8 cellular contexts compared by ENCODE assay signal in the genomic region with DNA sequence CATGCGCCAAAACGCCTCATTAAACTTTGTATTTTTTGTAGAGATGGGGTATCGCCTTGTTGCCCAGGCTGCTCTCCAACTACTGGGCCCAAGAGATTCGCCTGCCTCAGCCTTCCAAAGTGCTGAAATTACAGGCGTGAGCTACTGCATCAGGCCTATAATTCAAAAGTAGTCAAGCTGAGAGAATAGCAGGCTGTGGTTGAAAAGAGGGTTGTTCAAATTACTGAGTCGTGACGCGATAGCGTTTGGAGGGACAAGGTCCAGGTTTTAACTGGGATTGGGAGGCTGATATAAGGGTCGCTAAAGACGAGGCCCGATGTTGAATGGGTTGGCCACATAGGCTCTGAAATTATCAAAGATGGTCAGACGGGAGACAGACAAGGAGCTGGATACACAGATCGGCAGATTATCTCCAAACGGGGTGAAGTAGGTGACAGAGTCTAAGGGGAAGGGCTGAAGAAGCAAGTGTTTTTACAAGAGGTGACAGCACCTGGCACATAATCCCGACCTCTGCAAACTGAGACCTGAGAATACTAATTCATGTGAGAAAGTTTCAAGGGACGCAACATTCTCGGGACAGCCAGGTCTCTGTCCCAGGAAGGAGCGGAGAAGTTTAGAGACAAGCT. TPM values are rescaled to one million over a fixed set of nuclear protein-coding genes. Genes with fewer than 3 reads are reported as not detected.
DNase-seq lines count a peak whose midpoint lies in the region; ATAC-seq and TF ChIP-seq lines count a peak whose summit lies in the region.

No MANE protein-coding gene starts in this region.

- H3K4me2 ChIP-seq in OCI-LY7 (ENCODE audit: low read length) = peak overlapping the region; percentile 99

- intact Hi-C loops in OCI-LY7 (cut with micrococcal nuclease; ENCODE audit: unreplicated experiment) = loop anchor here (2.0 kb wide), 2 partner anchors 75 to 165 kb away; partner anchors contain the start of gene CLK3

- no peaks in the 10 kb centered on the region for H3K9me3 Mint-ChIP-seq in naive thymus-derived CD8-positive, alpha-beta T cell

- H3K9me2 ChIP-seq in OCI-LY7 (ENCODE audit: insufficient read depth, low read length) = no peaks in the 10 kb centered on the region

- DNase-seq in AG10803 (ENCODE audit: low read depth) (no peak), OCI-LY7 (ENCODE audit: low spot score) (peak; percentile 24), LoVo (ENCODE audit: low spot score) (no peak), DMS114 treated with DMSO at 0.1 percent for 48 hours (lab: John Stamatoyannopoulos, UW; ENCODE audit: unreplicated experiment) (no peak), HT-29 (ENCODE audit: low spot score) (no peak)
- DNase-seq in naive thymus-derived CD8-positive, alpha-beta T cell = peak in 1 of 10 donors; percentile 17

- H3K27ac ChIP-seq in OCI-LY7 (ENCODE audit: low read depth, low read length, poor library complexity, severe bottlenecking) (peak overlapping the region; percentile 36), duodenal mucosa (ENCODE audit: low read depth, low read length) (peak overlapping the region; percentile 28)

- H3K36me3 ChIP-seq in OCI-LY7 (ENCODE audit: insufficient read depth, low read length) (no peaks in the 10 kb centered on the region), duodenal mucosa (ENCODE audit: control insufficient read depth in 1 of 2, insufficient read depth in 2 of 2, low read length in 2 of 2) (no peaks in the 10 kb centered on the region)

- ATAC-seq in GM19351 (IDR thresholded peaks at IDR 0.05; ENCODE audit: unreplicated experiment) = peak; percentile 5
- peak in 1 of 2 donors; percentile 10 for ATAC-seq in naive thymus-derived CD8-positive, alpha-beta T cell

- H3K4me1 ChIP-seq in OCI-LY7 (ENCODE audit: insufficient read depth, low read length, poor library complexity, severe bottlenecking) = peaks cover 18% of the 10 kb centered on the region
- peaks cover 17 to 27% of the 10 kb centered on the region in 2 donors for H3K4me1 ChIP-seq in duodenal mucosa (ENCODE audit: control insufficient read depth in 1 of 2, insufficient read depth in 2 of 2, low read length in 2 of 2)

- H3K4me3 Mint-ChIP-seq in naive thymus-derived CD8-positive, alpha-beta T cell = peak overlapping the region; percentile 89 to 99 (median 97)

- POLR2A ChIA-PET in OCI-LY7 (lab: Charles Lee) = interaction anchor here (0.5 to 1.6 kb wide), 6 partner anchors 16 to 1039 kb away, joined by 3 to 8 read pairs (median 3); partner anchors contain the start of genes CLK3 and PTPN9
- POLR2A ChIA-PET in naive thymus-derived CD8-positive, alpha-beta T cell (lab: Charles Lee) = interaction anchor here (1.0 to 2.8 kb wide), 8 partner anchors 9 to 1100 kb away, joined by 4 to 51 read pairs (median 5); partner anchors contain the start of genes C15orf39, CLK3, IMP3 and SIN3A

- H2AFZ ChIP-seq in OCI-LY7 (ENCODE audit: low read length) = peak overlapping the region; percentile 92

- H3K79me2 ChIP-seq in OCI-LY7 (ENCODE audit: insufficient read depth, low read depth, low read length) = no peaks in the 10 kb centered on the region

- peaks cover 19% of the 10 kb centered on the region for H4K20me1 ChIP-seq in OCI-LY7 (ENCODE audit: insufficient read depth, low read length)

- no peaks in the 10 kb centered on the region for H3K27me3 Mint-ChIP-seq in naive thymus-derived CD8-positive, alpha-beta T cell

- H3K27ac Mint-ChIP-seq in naive thymus-derived CD8-positive, alpha-beta T cell = peak overlapping the region; percentile 90 to 99 (median 97)

- TF ChIP-seq CTCF in AG10803 (conservative IDR thresholded peaks at IDR 0.05; ENCODE audit: low read length) (no peak), OCI-LY7 (conservative IDR thresholded peaks at IDR 0.05; ENCODE audit: low read length) (no peak)

- H3K4me1 Mint-ChIP-seq in naive thymus-derived CD8-positive, alpha-beta T cell = peaks cover 31 to 52% (median 50%) of the 10 kb centered on the region in 4 donors

- CTCF ChIA-PET in OCI-LY7 (lab: Charles Lee; ENCODE audit: unreplicated experiment) = interaction anchor here (0.6 to 0.9 kb wide), 3 partner anchors 73 to 1146 kb away, joined by 3 read pairs; no protein-coding TSS in a partner anchor

- H3K9ac ChIP-seq in duodenal mucosa (ENCODE audit: low read depth in 1 of 2, low read length in 2 of 2) = peak overlapping the region; percentile 65 to 76

- H3K36me3 Mint-ChIP-seq in naive thymus-derived CD8-positive, alpha-beta T cell = peaks cover 0 to 10% (median 0%) of the 10 kb centered on the region in 3 donors

- H3K9me3 ChIP-seq in OCI-LY7 (ENCODE audit: low read length) (no peaks in the 10 kb centered on the region), duodenal mucosa (ENCODE audit: control insufficient read depth in 1 of 2, low read length in 2 of 2) (no peaks in the 10 kb centered on the region)

- no peaks in the 10 kb centered on the region for H3K27me3 ChIP-seq in duodenal mucosa (ENCODE audit: control insufficient read depth in 1 of 2, insufficient read depth in 2 of 2, low read length in 2 of 2)

- peak overlapping the region; percentile 90 for H3K4me3 ChIP-seq in AG10803 (ENCODE audit: low read length)
- H3K4me3 ChIP-seq in OCI-LY7 (ENCODE audit: low read depth, low read length, poor library complexity, severe bottlenecking) = peak overlapping the region; percentile 91
- H3K4me3 ChIP-seq in duodenal mucosa (ENCODE audit: low read depth in 1 of 2, low read length in 2 of 2) = peak overlapping the region; percentile 72 to 98

- TSS peak; percentile 98 for BruUV-seq in OCI-LY7 (replicated peaks; lab: Mats Ljungman, UMichigan)

RNA-seq across cellular contexts. Expression of gene ARID3B, which starts 0.8 kb away (rescaled TPM):
- total RNA-seq in OCI-LY7 (2014; rRNA removed; shearing (Covaris generic)) = 0.80 and 7.5 TPM in 2 replicates
- total RNA-seq in OCI-LY7 (2022) = 2.0 and 3.2 TPM in 2 replicates
- 10 to 100 TPM; 35.8 to 37.8 TPM for total RNA-seq in naive thymus-derived CD8-positive, alpha-beta T cell
- polyA plus RNA-seq in naive thymus-derived CD8-positive, alpha-beta T cell = 10 to 100 TPM in 1 of 3 donors, 1 to 10 TPM in 2; 4.0 to 13.2 (median 7.5) TPM
- total RNA-seq in HT-29 (2014; rRNA removed; shearing (Covaris generic)) = 4.4 and 5.1 TPM in 2 replicates
